ENCODE assay signal across 1 cellular context in genomic region chr11:59180907-59181306, GRCh38.
A peak's percentile ranks its signal among the peaks of the same experiment; 100 is the strongest.
TF ChIP-seq lines count a peak whose summit lies in the region.

No MANE protein-coding gene starts in this region.

TF ChIP-seq in HepG2, 621 proteins besides CTCF, POLR2A, EP300 and RAD21:
- TF ChIP-seq ZKSCAN1 (IDR thresholded peaks at IDR 0.05; ENCODE audit: low read length): 0 out of 2 replicates have a peak, but pooled peaks have one; percentile 49
- TF ChIP-seq ZNF609 (CRISPR knock-in tag; IDR thresholded peaks at IDR 0.05; ENCODE audit: borderline replicate concordance): no peak
- TF ChIP-seq MTA1 (CRISPR knock-in tag; IDR thresholded peaks at IDR 0.05; ENCODE audit: borderline replicate concordance): no peak
